Comparison of ENCODE assay signal across 9 cellular contexts in genomic region chr19:12965017-12965811, GRCh38. TPM values are rescaled to one million over a fixed set of nuclear protein-coding genes. Genes with fewer than 3 reads are reported as not detected.
DNase-seq lines count a peak whose midpoint lies in the region; ATAC-seq and TF ChIP-seq lines count a peak whose summit lies in the region.
"Had no signal": no experiment of that assay in that cellular context is flagged by ENCODE, and none has a peak within 500 bp of the region (broad histone marks: within the 10 kb centered on the region; RNA-seq: fewer than 3 reads in every experiment).

No MANE protein-coding gene starts in this region.

- H3K4me1 ChIP-seq in heart right ventricle (peaks cover 0 to 18% (median 7%) of the 10 kb centered on the region in 9 donors), upper lobe of left lung (peaks cover 3 to 11% (median 8%) of the 10 kb centered on the region in 4 donors)

- H3K4me3 ChIP-seq in heart right ventricle (peak overlapping the region; percentile 16 to 57 (median 53)), upper lobe of left lung (peak overlapping the region; percentile 36 to 59 (median 52))

- peak overlapping the region in 9 of 10 donors; percentile 36 to 73 (median 58) for H3K27ac ChIP-seq in heart right ventricle
- H3K27ac ChIP-seq in upper lobe of left lung = peak overlapping the region; percentile 17 to 81 (median 64)

- ATAC-seq in GM21423 (IDR thresholded peaks at IDR 0.05; ENCODE audit: unreplicated experiment) (peak; percentile 70), heart right ventricle (peak; percentile 88 to 94 (median 92)), upper lobe of left lung (ENCODE audit: low FRiP score in 2 of 2) (peak; percentile 96 to 99)

- TF ChIP-seq EP300 in upper lobe of left lung (IDR thresholded peaks at IDR 0.05) = no peak

- H3K36me3 ChIP-seq in heart right ventricle (no peaks in the 10 kb centered on the region), upper lobe of left lung (no peaks in the 10 kb centered on the region)

- DNase-seq in CD1c-positive myeloid dendritic cell (ENCODE audit: extremely low spot score) = peak; percentile 84
- peak; percentile 88 for DNase-seq in NAMALWA (ENCODE audit: low spot score)
- peak; percentile 35 to 65 for DNase-seq in SW 1271 (lab: John Stamatoyannopoulos, UW)
- peak; percentile 68 for DNase-seq in activated naive CD8-positive, alpha-beta T cell treated with anti-CD3 and anti-CD28 coated beads, Interleukin-2, amount 50 U/mL, for 16 hours (ENCODE audit: low read depth, low spot score)
- DNase-seq in heart right ventricle = peak; percentile 77 to 86
- DNase-seq in posterior vena cava (ENCODE audit: low spot score) = peak; percentile 93
- DNase-seq in upper lobe of left lung = peak; percentile 80 to 98

- H3K27me3 ChIP-seq in heart right ventricle (no peaks in the 10 kb centered on the region), upper lobe of left lung (no peaks in the 10 kb centered on the region)

- intact Hi-C loops in heart right ventricle (cut with DNase I) (loop anchor here in 3 of 10 donors (2.0 to 10.0 kb wide), 2 partner anchors 80 kb away; partner anchors contain the start of genes DNASE2 (in 2 of the 3) and KLF1 (in 2 of the 3)), posterior vena cava (cut with DNase I) (no loop called here)

- H3K9me3 ChIP-seq in heart right ventricle = no peaks in the 10 kb centered on the region
- H3K9me3 ChIP-seq in upper lobe of left lung = no peaks in the 10 kb centered on the region

- 1% methylated on average over 34 of the region's 34 CpGs for WGBS in heart right ventricle, 2 donors
- WGBS in upper lobe of left lung, 2 donors = 1 to 3% methylated on average over 15 to 33 of the region's 34 CpGs

- TF ChIP-seq CTCF in heart right ventricle (IDR thresholded peaks at IDR 0.05) = peak; percentile 82 to 93 (median 84)
- TF ChIP-seq CTCF in upper lobe of left lung (IDR thresholded peaks at IDR 0.05) = peak; percentile 95 to 99 (median 98)

- TF ChIP-seq POLR2A in upper lobe of left lung (IDR thresholded peaks at IDR 0.05) = peak in 1 of 4 donors; percentile 29

RNA-seq across cellular contexts. Expression of gene DAND5, which starts 4.2 kb away (rescaled TPM):
- total RNA-seq in heart right ventricle (10 to 100 TPM in 5 of 10 donors, 1 to 10 TPM in 5; 7.3 to 14.4 (median 10.1) TPM), posterior vena cava (not detected), upper lobe of left lung (not detected)
- polyA plus RNA-seq in heart right ventricle = 1 to 10 TPM in 1 of 2 donors, under 1 TPM in 1; 0.71 to 4.2 TPM
- total RNA-seq: activated CD8-positive, alpha-beta memory T cell treated with anti-CD3 and anti-CD28 coated beads for 36 hours had no signal

RNA-seq across cellular contexts. Expression of gene GADD45GIP1, which starts 8.2 kb away (rescaled TPM):
- total RNA-seq in heart right ventricle (10 to 100 TPM; 18.4 to 33.9 (median 20.9) TPM), posterior vena cava (10 to 100 TPM; 18.1 to 20.7 TPM), upper lobe of left lung (10 to 100 TPM; 15.3 to 43.8 (median 26.6) TPM)
- polyA plus RNA-seq in heart right ventricle = 100 to 1,000 TPM; 120 to 237 TPM

RNA-seq across cellular contexts. Expression of gene RAD23A, which starts 19.6 kb away (rescaled TPM):
- total RNA-seq in heart right ventricle (100 to 1,000 TPM; 138 to 201 (median 148) TPM), posterior vena cava (100 to 1,000 TPM in 1 of 2 donors, 10 to 100 TPM in 1; 90.9 to 124 TPM), upper lobe of left lung (100 to 1,000 TPM in 3 of 6 donors, 10 to 100 TPM in 3; 69.1 to 115 (median 98.8) TPM)
- 100 to 1,000 TPM; 187 to 289 TPM for polyA plus RNA-seq in heart right ventricle

RNA-seq across cellular contexts. Expression of gene CALR, which starts 26.8 kb away (rescaled TPM):
- 100 to 1,000 TPM; 265 to 683 (median 348) TPM for total RNA-seq in heart right ventricle
- 100 to 1,000 TPM; 197 to 830 TPM for polyA plus RNA-seq in heart right ventricle
- total RNA-seq in posterior vena cava = 100 to 1,000 TPM; 629 to 855 TPM
- total RNA-seq in upper lobe of left lung = 1,000 to 10,000 TPM in 1 of 6 donors, 100 to 1,000 TPM in 5; 171 to 1,351 (median 423) TPM

RNA-seq across cellular contexts. Expression of gene NFIX, which starts 30.1 kb away (rescaled TPM):
- 100 to 1,000 TPM; 111 to 162 (median 145) TPM for total RNA-seq in heart right ventricle
- polyA plus RNA-seq in heart right ventricle = 10 to 100 TPM; 16.8 to 34.2 TPM
- 100 to 1,000 TPM; 242 to 327 TPM for total RNA-seq in posterior vena cava
- total RNA-seq in upper lobe of left lung = 100 to 1,000 TPM in 3 of 6 donors, 10 to 100 TPM in 3; 64.0 to 188 (median 107) TPM

Comparison
In these comparisons a context has a peak if more than half of its experiments do, and no peak if none do; other contexts are left out.
1. Peak in every context shown above with its lines: DNase-seq, ATAC-seq, H3K4me3 ChIP-seq and H3K27ac ChIP-seq.
2. RNA of gene DAND5, which starts 4.2 kb away (total RNA-seq): 7.3 to 14.4 TPM in heart right ventricle; not detected in posterior vena cava and not detected in upper lobe of left lung; every median in the first group is over 4 times any median in the second.